Comparison of ENCODE assay signal across 8 cellular contexts in genomic region chr9:113221003-113221799, GRCh38. TPM values are rescaled to one million over a fixed set of nuclear protein-coding genes. Genes with fewer than 3 reads are reported as not detected.
A peak's percentile ranks its signal among the peaks of the same experiment; 100 is the strongest.
DNase-seq lines count a peak whose midpoint lies in the region; ATAC-seq, FAIRE-seq and TF ChIP-seq lines count a peak whose summit lies in the region.

A gene with protein sequence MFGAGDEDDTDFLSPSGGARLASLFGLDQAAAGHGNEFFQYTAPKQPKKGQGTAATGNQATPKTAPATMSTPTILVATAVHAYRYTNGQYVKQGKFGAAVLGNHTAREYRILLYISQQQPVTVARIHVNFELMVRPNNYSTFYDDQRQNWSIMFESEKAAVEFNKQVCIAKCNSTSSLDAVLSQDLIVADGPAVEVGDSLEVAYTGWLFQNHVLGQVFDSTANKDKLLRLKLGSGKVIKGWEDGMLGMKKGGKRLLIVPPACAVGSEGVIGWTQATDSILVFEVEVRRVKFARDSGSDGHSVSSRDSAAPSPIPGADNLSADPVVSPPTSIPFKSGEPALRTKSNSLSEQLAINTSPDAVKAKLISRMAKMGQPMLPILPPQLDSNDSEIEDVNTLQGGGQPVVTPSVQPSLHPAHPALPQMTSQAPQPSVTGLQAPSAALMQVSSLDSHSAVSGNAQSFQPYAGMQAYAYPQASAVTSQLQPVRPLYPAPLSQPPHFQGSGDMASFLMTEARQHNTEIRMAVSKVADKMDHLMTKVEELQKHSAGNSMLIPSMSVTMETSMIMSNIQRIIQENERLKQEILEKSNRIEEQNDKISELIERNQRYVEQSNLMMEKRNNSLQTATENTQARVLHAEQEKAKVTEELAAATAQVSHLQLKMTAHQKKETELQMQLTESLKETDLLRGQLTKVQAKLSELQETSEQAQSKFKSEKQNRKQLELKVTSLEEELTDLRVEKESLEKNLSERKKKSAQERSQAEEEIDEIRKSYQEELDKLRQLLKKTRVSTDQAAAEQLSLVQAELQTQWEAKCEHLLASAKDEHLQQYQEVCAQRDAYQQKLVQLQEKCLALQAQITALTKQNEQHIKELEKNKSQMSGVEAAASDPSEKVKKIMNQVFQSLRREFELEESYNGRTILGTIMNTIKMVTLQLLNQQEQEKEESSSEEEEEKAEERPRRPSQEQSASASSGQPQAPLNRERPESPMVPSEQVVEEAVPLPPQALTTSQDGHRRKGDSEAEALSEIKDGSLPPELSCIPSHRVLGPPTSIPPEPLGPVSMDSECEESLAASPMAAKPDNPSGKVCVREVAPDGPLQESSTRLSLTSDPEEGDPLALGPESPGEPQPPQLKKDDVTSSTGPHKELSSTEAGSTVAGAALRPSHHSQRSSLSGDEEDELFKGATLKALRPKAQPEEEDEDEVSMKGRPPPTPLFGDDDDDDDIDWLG (minus strand): TSS chr9:113221277. CDS start chr9:113221243, 34 bp downstream.
Gene SLC31A1 (plus strand): TSS chr9:113221544. CDS start chr9:113256149, 34,605 bp downstream.

- intact Hi-C loops in Calu3 (cut with micrococcal nuclease; ENCODE audit: unreplicated experiment) = no loop called here
- intact Hi-C loops in endothelial cell of umbilical vein (cut with micrococcal nuclease) = loop anchor here (1.0 kb wide), 1 partner anchor 54 kb away; the partner anchor contains the start of genes CDC26 and PRPF4

- H3K79me2 ChIP-seq in OCI-LY1 (ENCODE audit: insufficient read depth, low read length) = peaks cover 45% of the 10 kb centered on the region
- peaks cover 51% of the 10 kb centered on the region for H3K79me2 ChIP-seq in endothelial cell of umbilical vein (ENCODE audit: control insufficient read depth, insufficient read depth, low read length)

- TF ChIP-seq POLR2A in endothelial cell of umbilical vein (IDR thresholded peaks at IDR 0.05; ENCODE audit: low read depth, low read length) = peak; percentile 75

- H3K4me1 Mint-ChIP-seq in Calu3 (ENCODE audit: low read depth, unreplicated experiment) = peaks cover 16% of the 10 kb centered on the region

- H4K20me1 ChIP-seq in OCI-LY1 (ENCODE audit: insufficient read depth, low read length) = no peaks in the 10 kb centered on the region
- no peaks in the 10 kb centered on the region for H4K20me1 ChIP-seq in endothelial cell of umbilical vein (replicated peaks; ENCODE audit: control insufficient read depth, extremely low read depth, insufficient read depth, low read length)

- H3K9ac ChIP-seq in HUES64 (ENCODE audit: low read depth, low read length) (peak within 1 kb of the TSS; percentile 85), OCI-LY1 (ENCODE audit: low read length) (peak within 1 kb of the TSS; percentile 92), endothelial cell of umbilical vein (replicated peaks; ENCODE audit: extremely low read depth, insufficient read depth, low read length) (peak within 1 kb of the TSS; percentile 95)

- no peaks in the 10 kb centered on the region for H3K9me2 ChIP-seq in OCI-LY1 (ENCODE audit: low read depth, low read length)

- CTCF ChIA-PET in Calu3 (lab: Charles Lee) (interaction anchor here (1.0 kb wide), 2 partner anchors 304 to 437 kb away, joined by 3 read pairs; no protein-coding TSS in a partner anchor), endothelial cell of umbilical vein (lab: Charles Lee) (interaction anchor here (0.5 to 2.4 kb wide), 12 partner anchors 12 to 1135 kb away, joined by 3 to 16 read pairs (median 4); partner anchors contain the start of genes CDC26, PRPF4, SLC31A2 and WDR31)

- dilution Hi-C loops in endothelial cell of umbilical vein (cut with MboI; ENCODE audit: extremely low pct_ligation_motif_present, low sequenced_read_pairs) = no loop called here

- FAIRE-seq in endothelial cell of umbilical vein (lab: Jason Lieb, UNC) = peak; percentile 95

- TF ChIP-seq CTCF in Calu3 (IDR thresholded peaks at IDR 0.05; ENCODE audit: unreplicated experiment) (no peak), OCI-LY1 (IDR thresholded peaks at IDR 0.05; ENCODE audit: low read length) (no peak), endothelial cell of umbilical vein (IDR thresholded peaks at IDR 0.05; ENCODE audit: extremely low read depth in 1 of 2, insufficient read depth in 1 of 2, low read depth in 1 of 2, low read length in 2 of 2) (no peak)

- POLR2A ChIA-PET in endothelial cell of umbilical vein (lab: Charles Lee) = interaction anchor here (0.6 to 1.4 kb wide), 7 partner anchors 33 to 1639 kb away, joined by 3 to 5 read pairs (median 3); partner anchors contain the start of genes CDC26 and PRPF4

- H3K27ac Mint-ChIP-seq in Calu3 (ENCODE audit: unreplicated experiment) = peak within 1 kb of the TSS; percentile 90

- H3K4me2 ChIP-seq in OCI-LY1 (ENCODE audit: low read length) (peak within 1 kb of the TSS; percentile 98), endothelial cell of umbilical vein (ENCODE audit: insufficient read depth, low read length) (peak within 1 kb of the TSS; percentile 95)

- DNase-seq in Calu3 (peak; percentile 92), activated T-cell treated with anti-CD3 and anti-CD28 coated beads for 1 hour (ENCODE audit: low read depth) (peak; percentile 90), endothelial cell of umbilical vein (ENCODE audit: low read depth, low spot score) (peak; percentile 99), middle frontal gyrus (ENCODE audit: extremely low spot score, low spot score) (peak; percentile 98)
- peak; percentile 93 to 96 for DNase-seq in stimulated activated CD8-positive, alpha-beta memory T cell treated with anti-CD3 and anti-CD28 coated beads, Interleukin-2, amount 100 ng/mL, for 48 hours (ENCODE audit: low read depth in 2 of 2)

- no peaks in the 10 kb centered on the region for H3K9me3 ChIP-seq in HUES64 (ENCODE audit: insufficient read depth, low read depth, low read length)
- H3K9me3 ChIP-seq in OCI-LY1 (ENCODE audit: low read length) = no peaks in the 10 kb centered on the region
- no peaks in the 10 kb centered on the region for H3K9me3 ChIP-seq in endothelial cell of umbilical vein (replicated peaks; ENCODE audit: control insufficient read depth, insufficient read depth, low read length)

- no peaks in the 10 kb centered on the region for H3K27me3 Mint-ChIP-seq in Calu3 (ENCODE audit: unreplicated experiment)

- H2AFZ ChIP-seq in OCI-LY1 (ENCODE audit: low read length) = no peak within 1 kb of the TSS; the same call in 1 of the 2 replicates
- H2AFZ ChIP-seq in endothelial cell of umbilical vein (ENCODE audit: low read depth, low read length) = peak within 1 kb of the TSS; percentile 95

- H3K9me1 ChIP-seq in endothelial cell of umbilical vein (replicated peaks; ENCODE audit: control insufficient read depth, extremely low read depth, insufficient read depth, low read length) = no peaks in the 10 kb centered on the region

- peaks cover 16% of the 10 kb centered on the region for H3K4me1 ChIP-seq in HUES64 (ENCODE audit: insufficient read depth, low read length)
- H3K4me1 ChIP-seq in OCI-LY1 (ENCODE audit: insufficient read depth, low read length, severe bottlenecking) = peaks cover 44% of the 10 kb centered on the region
- peaks cover 21% of the 10 kb centered on the region for H3K4me1 ChIP-seq in endothelial cell of umbilical vein (ENCODE audit: control insufficient read depth, extremely low read depth, insufficient read depth, low read length)

- H3K36me3 ChIP-seq in HUES64 (ENCODE audit: insufficient read depth, low read length) (peaks cover 3% of the 10 kb centered on the region; the same call in 1 of the 2 replicates), OCI-LY1 (ENCODE audit: insufficient read depth, low read length) (peaks cover 17% of the 10 kb centered on the region; the same call in 1 of the 2 replicates), endothelial cell of umbilical vein (ENCODE audit: control insufficient read depth in 2 of 2, extremely low read depth in 1 of 2, insufficient read depth in 2 of 2, low read length in 2 of 2) (no peaks in the 10 kb centered on the region)

- H3K27me3 ChIP-seq in HUES64 (ENCODE audit: insufficient read depth, low read length) (no peaks in the 10 kb centered on the region), OCI-LY1 (ENCODE audit: insufficient read depth, low read length) (no peaks in the 10 kb centered on the region), endothelial cell of umbilical vein (ENCODE audit: control insufficient read depth in 2 of 2, insufficient read depth in 2 of 2, low read length in 2 of 2) (no peaks in the 10 kb centered on the region)

- no TSS peak for BruUV-seq in Calu3 (replicated peaks; lab: Mats Ljungman, UMichigan)
- no TSS peak for BruUV-seq in endothelial cell of umbilical vein (replicated peaks; lab: Mats Ljungman, UMichigan)

- H3K4me3 ChIP-seq in HUES64 (ENCODE audit: low read length) (peak within 1 kb of the TSS; percentile 84), OCI-LY1 (ENCODE audit: low read depth, low read length, poor library complexity, severe bottlenecking) (peak within 1 kb of the TSS; percentile 88), endothelial cell of umbilical vein (replicated peaks in 1 of 3; ENCODE audit: insufficient read depth in 1 of 3, low read depth in 1 of 3, low read length in 3 of 3) (peak within 1 kb of the TSS; percentile 71 to 94 (median 90))

- H3F3A ChIP-seq in OCI-LY1 (ENCODE audit: insufficient read depth, low read length) = peaks cover 8% of the 10 kb centered on the region

- H3K4me3 Mint-ChIP-seq in Calu3 (ENCODE audit: low read depth, unreplicated experiment) = peak within 1 kb of the TSS; percentile 92

- under 1% methylated on average over 65 of the region's 65 CpGs for WGBS in HUES64

- no peaks in the 10 kb centered on the region for H3K9me3 Mint-ChIP-seq in Calu3 (ENCODE audit: low read depth, unreplicated experiment)

- H3K36me3 Mint-ChIP-seq in Calu3 (ENCODE audit: insufficient read depth, unreplicated experiment) = peaks cover 25% of the 10 kb centered on the region

- ATAC-seq in GM21447 (IDR thresholded peaks at IDR 0.05; ENCODE audit: unreplicated experiment) = peak; percentile 72

- peak within 1 kb of the TSS; percentile 70 for H3K27ac ChIP-seq in HUES64 (ENCODE audit: low read depth, low read length)
- peak within 1 kb of the TSS; percentile 84 for H3K27ac ChIP-seq in OCI-LY1 (ENCODE audit: low read depth, low read length, poor library complexity, severe bottlenecking)
- H3K27ac ChIP-seq in endothelial cell of umbilical vein (ENCODE audit: insufficient read depth, low read depth, low read length) = peak within 1 kb of the TSS; percentile 65

RNA-seq across cellular contexts. Expression of the first gene that starts in this region (rescaled TPM):
- 19.2 and 19.3 TPM in 2 replicates for total RNA-seq in Calu3 (2022)
- polyA plus RNA-seq in HUES64 (2013, experiment 1 of 2) = 10.7 TPM
- 9.6 TPM for polyA plus RNA-seq in HUES64 (2013, experiment 2 of 2)
- 24.6 and 26.8 TPM in 2 replicates for total RNA-seq in endothelial cell of umbilical vein
- polyA plus RNA-seq in endothelial cell of umbilical vein = 16.8 and 24.7 TPM in 2 replicates
- 18.5 and 19.9 TPM in 2 replicates for polyA plus RNA-seq in endothelial cell of umbilical vein (2011; cell fraction: cytosol; rRNA removed)
- polyA plus RNA-seq in endothelial cell of umbilical vein (2011; cell fraction: nucleus; rRNA removed) = 54.7 and 64.3 TPM in 2 replicates
- polyA plus RNA-seq in endothelial cell of umbilical vein (2012) = 22.2 and 25.2 TPM in 2 replicates
- polyA minus RNA-seq in endothelial cell of umbilical vein = 60.2 and 61.6 TPM in 2 replicates
- 22.2 TPM for polyA minus RNA-seq in endothelial cell of umbilical vein (2011; cell fraction: cytosol; rRNA and poly(A)+ RNA removed)
- 40.1 and 49.2 TPM in 2 replicates for polyA minus RNA-seq in endothelial cell of umbilical vein (2011; cell fraction: nucleus; rRNA and poly(A)+ RNA removed)

RNA-seq across cellular contexts. Expression of gene SLC31A1, which starts in this region (rescaled TPM):
- total RNA-seq in Calu3 (2022) = 19.4 and 21.0 TPM in 2 replicates
- 29.6 TPM for polyA plus RNA-seq in HUES64 (2013, experiment 1 of 2)
- polyA plus RNA-seq in HUES64 (2013, experiment 2 of 2) = 30.6 TPM
- 20.8 and 22.7 TPM in 2 replicates for total RNA-seq in endothelial cell of umbilical vein
- 11.3 and 13.5 TPM in 2 replicates for polyA plus RNA-seq in endothelial cell of umbilical vein
- 13.5 and 14.7 TPM in 2 replicates for polyA plus RNA-seq in endothelial cell of umbilical vein (2011; cell fraction: cytosol; rRNA removed)
- polyA plus RNA-seq in endothelial cell of umbilical vein (2011; cell fraction: nucleus; rRNA removed) = 4.1 and 5.5 TPM in 2 replicates
- 23.8 and 24.1 TPM in 2 replicates for polyA plus RNA-seq in endothelial cell of umbilical vein (2012)
- polyA minus RNA-seq in endothelial cell of umbilical vein = 19.5 and 20.4 TPM in 2 replicates
- 16.5 TPM for polyA minus RNA-seq in endothelial cell of umbilical vein (2011; cell fraction: cytosol; rRNA and poly(A)+ RNA removed)
- polyA minus RNA-seq in endothelial cell of umbilical vein (2011; cell fraction: nucleus; rRNA and poly(A)+ RNA removed) = 5.2 and 6.4 TPM in 2 replicates

Comparison
In these comparisons a context has a peak if more than half of its experiments do, and no peak if none do; other contexts are left out.
1. Peak in every context shown above with its lines: DNase-seq, ATAC-seq, H3K4me3 ChIP-seq and H3K27ac ChIP-seq.